2 cellular contexts compared by ENCODE assay signal in the genomic region with DNA sequence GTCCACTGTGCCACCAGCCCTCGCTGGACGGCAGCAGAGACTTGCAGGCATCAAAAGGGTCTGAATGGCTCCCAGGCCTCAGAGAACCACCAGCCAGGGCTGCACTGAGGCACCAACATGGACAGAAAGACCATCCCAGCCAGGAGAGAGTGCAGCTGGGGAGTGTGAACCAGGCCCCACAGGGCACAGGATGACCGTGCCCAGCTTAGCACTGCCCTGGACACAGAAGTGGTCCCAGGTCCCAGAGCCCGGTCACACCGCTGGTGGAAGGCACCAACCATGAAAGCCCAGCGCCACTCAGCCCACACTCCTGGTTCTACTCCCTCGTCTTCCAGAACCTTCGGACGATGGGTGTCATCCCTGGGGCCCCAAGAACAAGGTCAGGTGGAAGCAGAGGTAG.
A peak's percentile ranks its signal among the peaks of the same experiment; 100 is the strongest.
TF ChIP-seq lines count a peak whose summit lies in the region.

No MANE protein-coding gene starts in this region.

TF ChIP-seq in H1, 55 proteins besides CTCF, POLR2A, EP300 and RAD21:
- TF ChIP-seq SAP30 (IDR thresholded peaks at IDR 0.05; ENCODE audit: insufficient read depth, insufficient replicate concordance, low read length) (no peak), POLR2AphosphoS5 (IDR thresholded peaks at IDR 0.05; ENCODE audit: low read depth, low read length) (0 out of 2 replicates have a peak, but pooled peaks have one; percentile 18)

TF ChIP-seq in SK-N-SH treated with all-trans-retinoic acid at 6 μM for 48 hours, 23 proteins besides CTCF, POLR2A, EP300 and RAD21:
- no peak for TF ChIP-seq OSR1 (CRISPR knock-in tag; IDR thresholded peaks at IDR 0.05)
- TF ChIP-seq, protein P1, sequence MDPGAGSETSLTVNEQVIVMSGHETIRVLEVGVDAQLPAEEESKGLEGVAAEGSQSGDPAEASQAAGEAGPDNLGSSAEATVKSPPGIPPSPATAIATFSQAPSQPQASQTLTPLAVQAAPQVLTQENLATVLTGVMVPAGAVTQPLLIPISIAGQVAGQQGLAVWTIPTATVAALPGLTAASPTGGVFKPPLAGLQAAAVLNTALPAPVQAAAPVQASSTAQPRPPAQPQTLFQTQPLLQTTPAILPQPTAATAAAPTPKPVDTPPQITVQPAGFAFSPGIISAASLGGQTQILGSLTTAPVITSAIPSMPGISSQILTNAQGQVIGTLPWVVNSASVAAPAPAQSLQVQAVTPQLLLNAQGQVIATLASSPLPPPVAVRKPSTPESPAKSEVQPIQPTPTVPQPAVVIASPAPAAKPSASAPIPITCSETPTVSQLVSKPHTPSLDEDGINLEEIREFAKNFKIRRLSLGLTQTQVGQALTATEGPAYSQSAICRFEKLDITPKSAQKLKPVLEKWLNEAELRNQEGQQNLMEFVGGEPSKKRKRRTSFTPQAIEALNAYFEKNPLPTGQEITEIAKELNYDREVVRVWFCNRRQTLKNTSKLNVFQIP (CRISPR knock-in tag; IDR thresholded peaks at IDR 0.05; ENCODE audit: borderline replicate concordance, low read depth), result no peak
